ENCODE assay signal across 8 cellular contexts in the genomic region with DNA sequence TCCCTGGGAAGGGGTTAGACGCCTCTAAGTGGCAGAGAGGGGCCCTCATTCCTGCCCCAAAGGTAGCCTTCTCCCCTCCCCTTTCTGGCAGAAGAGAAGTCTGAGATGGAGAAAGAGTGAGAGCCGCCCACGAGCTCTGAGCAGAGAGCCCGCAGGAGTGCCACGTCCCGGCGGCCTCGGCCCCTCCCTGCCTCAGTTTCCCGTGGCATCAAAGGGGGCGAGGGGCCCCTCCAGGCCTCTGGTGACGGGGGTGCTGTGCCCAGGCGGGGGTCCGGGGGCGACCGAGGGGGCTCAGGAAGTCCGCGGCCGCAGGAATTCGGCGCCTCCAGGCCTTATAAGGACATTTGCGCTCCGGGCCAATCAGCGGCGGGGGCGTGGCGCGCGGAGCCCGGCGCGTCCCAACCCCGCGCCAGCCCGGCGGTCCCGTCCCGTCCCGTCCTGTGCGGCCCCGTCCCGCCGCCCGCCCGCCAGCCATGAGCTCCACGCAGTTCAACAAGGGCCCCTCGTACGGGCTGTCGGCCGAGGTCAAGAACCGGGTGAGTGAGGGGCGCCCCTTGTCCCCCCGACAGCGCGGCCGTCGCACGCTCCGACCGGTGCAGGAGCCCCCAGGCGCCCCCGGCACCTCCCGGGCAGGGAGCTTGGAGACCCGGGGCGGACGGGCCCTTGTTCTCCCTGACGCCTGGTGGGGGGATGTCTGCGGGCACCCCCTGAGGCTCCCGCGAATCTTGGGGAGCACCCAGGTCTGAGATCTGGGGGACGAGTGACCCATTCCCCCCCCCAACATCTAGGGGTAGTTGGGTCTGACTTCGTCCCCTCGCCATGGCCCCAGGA. TPM values are rescaled to one million over a fixed set of nuclear protein-coding genes. Genes with fewer than 3 reads are reported as not detected.
DNase-seq lines count a peak whose midpoint lies in the region; ATAC-seq and TF ChIP-seq lines count a peak whose summit lies in the region.

A gene (plus strand): TSS at position 420 of the 831 bp plus-strand sequence. CDS start 54 bp downstream, at position 474.

- H3K27ac ChIP-seq in neural progenitor cell (peak within 1 kb of the TSS; percentile 95), urinary bladder (ENCODE audit: low read depth) (peak within 1 kb of the TSS; percentile 96)

- H2AFZ ChIP-seq in neural progenitor cell (replicated peaks): peak within 1 kb of the TSS; percentile 11

- peak within 1 kb of the TSS; percentile 100 for H3K27ac Mint-ChIP-seq in neural progenitor cell

- peaks cover 2% of the 10 kb centered on the region for H3K36me3 Mint-ChIP-seq in neural progenitor cell

- TF ChIP-seq CTCF in GM13976 (IDR thresholded peaks at IDR 0.05; ENCODE audit: borderline replicate concordance, control extremely low read depth, extremely low read depth, insufficient read depth, missing control alignments) (no peak), fibroblast of villous mesenchyme (IDR thresholded peaks at IDR 0.05; ENCODE audit: insufficient read depth, low read depth, low read length) (no peak), neural progenitor cell (IDR thresholded peaks at IDR 0.05) (no peak)

- peaks cover 8% of the 10 kb centered on the region for H3K27me3 Mint-ChIP-seq in neural progenitor cell (ENCODE audit: insufficient read depth, low read depth)

- no peaks in the 10 kb centered on the region for H3K4me1 ChIP-seq in neural progenitor cell
- H3K4me1 ChIP-seq in urinary bladder (ENCODE audit: insufficient read depth): peaks cover 2% of the 10 kb centered on the region

- DNase-seq in GM13976 (ENCODE audit: low spot score) (peak; percentile 90), RKO (ENCODE audit: low spot score) (peak; percentile 79), activated gamma-delta T cell treated with Interleukin-2 at 50 U/mL for 16 hours (peak; percentile 55), fibroblast of villous mesenchyme (ENCODE audit: low read depth) (peak; percentile 76), neural progenitor cell (ENCODE audit: low spot score) (peak; percentile 94)

- no peaks in the 10 kb centered on the region for H3K9me3 Mint-ChIP-seq in neural progenitor cell

- peaks cover 46% of the 10 kb centered on the region for H3K79me2 ChIP-seq in neural progenitor cell (ENCODE audit: low read depth)

- peaks cover 15% of the 10 kb centered on the region for H3K4me1 Mint-ChIP-seq in neural progenitor cell

- peaks cover 55% of the 10 kb centered on the region for H3F3A ChIP-seq in neural progenitor cell (ENCODE audit: low read depth)

- H3K27me3 ChIP-seq in neural progenitor cell: no peaks in the 10 kb centered on the region

- peak; percentile 48 for ATAC-seq in HG02981 (IDR thresholded peaks at IDR 0.05; ENCODE audit: unreplicated experiment)
- no peak for ATAC-seq in HG03095 (IDR thresholded peaks at IDR 0.05; ENCODE audit: unreplicated experiment)

- H3K36me3 ChIP-seq in neural progenitor cell (no peaks in the 10 kb centered on the region), urinary bladder (ENCODE audit: insufficient read depth) (no peaks in the 10 kb centered on the region)

- H3K4me3 ChIP-seq in fibroblast of villous mesenchyme (ENCODE audit: low read depth, low read length) (peak within 1 kb of the TSS; percentile 100), neural progenitor cell (peak within 1 kb of the TSS; percentile 92), urinary bladder (ENCODE audit: low read depth, low read length) (peak within 1 kb of the TSS; percentile 93)

- peak within 1 kb of the TSS; percentile 94 for H3K4me2 ChIP-seq in neural progenitor cell

- peaks cover 46% of the 10 kb centered on the region for H4K20me1 ChIP-seq in neural progenitor cell (ENCODE audit: low read depth)

- in situ Hi-C loops in GM13976 (cut with MboI; ENCODE audit: low sequenced_read_pairs, unreplicated experiment): no loop called here

- H3K9me3 ChIP-seq in neural progenitor cell (ENCODE audit: low read depth): no peaks in the 10 kb centered on the region

- H3K9ac ChIP-seq in neural progenitor cell: peak within 1 kb of the TSS; percentile 92

- under 1% methylated on average over 72 of the region's 72 CpGs for WGBS in urinary bladder

- H3K4me3 Mint-ChIP-seq in neural progenitor cell: peak within 1 kb of the TSS; percentile 96

RNA-seq across cellular contexts. Expression of the gene that starts here (rescaled TPM):
- total RNA-seq in fibroblast of villous mesenchyme: 508 and 544 TPM in 2 replicates
- 131 and 196 TPM in 2 replicates for total RNA-seq in neural progenitor cell (ENCODE audit: low replicate concordance)
- 73.3 TPM for total RNA-seq in urinary bladder
- 97.1 TPM for polyA plus RNA-seq in urinary bladder
